Comparison of ENCODE assay signal across 15 cellular contexts in the genomic region with DNA sequence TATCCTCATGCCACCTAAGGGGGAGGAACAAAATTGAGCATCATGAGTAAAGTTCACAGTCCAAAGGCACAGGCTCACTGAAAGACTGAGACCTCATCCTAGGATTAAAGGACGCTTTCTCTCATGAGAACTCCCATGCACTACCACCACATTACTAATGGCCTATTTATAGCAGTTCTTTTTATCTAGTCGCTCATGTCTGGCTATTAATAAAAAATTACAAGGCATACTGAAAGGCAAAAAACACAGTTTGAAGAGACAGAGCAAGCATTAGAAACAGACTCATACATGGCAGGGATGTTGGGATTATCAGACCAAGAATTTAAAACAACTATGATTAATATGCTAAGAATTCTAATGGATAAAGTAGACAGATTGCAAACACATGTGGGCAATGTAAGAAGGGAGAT.
"Had no signal": no experiment of that assay in that cellular context is flagged by ENCODE, and none has a peak within 500 bp of the region (broad histone marks: within the 10 kb centered on the region; RNA-seq: fewer than 3 reads in every experiment).

No MANE protein-coding gene starts in this region.

- H3K4me1 ChIP-seq: right atrium auricular region had no signal

- H3K27ac ChIP-seq: heart left ventricle, right atrium auricular region had no signal

- DNase-seq: activated CD4-positive, alpha-beta T cell treated with anti-CD3 and anti-CD28 coated beads, Interleukin-2, amount 50 U/mL, for 1 hour; activated CD4-positive, CD25-positive, alpha-beta regulatory T cell; activated naive CD4-positive, alpha-beta T cell treated with anti-CD3 and anti-CD28 coated beads, Interleukin-2, amount 10 ng/mL, durations not matched to agents 7 days and 5 days; activated T-cell treated with anti-CD3 and anti-CD28 coated beads for 4 hours; dermis blood vessel endothelial cell; foreskin melanocyte; heart left ventricle; naive thymus-derived CD4-positive, alpha-beta T cell; T-helper 2 cell had no signal

- FAIRE-seq: keratinocyte had no signal

- H3K4me2 ChIP-seq: smooth muscle cell had no signal

- H3K27me3 ChIP-seq: heart left ventricle, right atrium auricular region had no signal

- ATAC-seq: activated T-helper 17 cell treated with anti-CD3 and anti-CD28 coated beads, Interleukin-2, amount 50 U/mL, for 72 hours; heart left ventricle; naive thymus-derived CD4-positive, alpha-beta T cell; stimulated activated memory B cell treated with anti-CD40 and anti-IgM and Interleukin-4, amounts not matched to agents 10 μg/mL and 1 μg/mL and 100 μg/mL, for 72 hours had no signal

- H3K4me3 ChIP-seq: heart left ventricle, lung, right atrium auricular region, smooth muscle cell had no signal

- H3K36me3 ChIP-seq: heart left ventricle, right atrium auricular region had no signal
